ENCODE assay signal across 15 cellular contexts in genomic region chr5:172407241-172407691, GRCh38. TPM values are rescaled to one million over a fixed set of nuclear protein-coding genes. Genes with fewer than 3 reads are reported as not detected.
A peak's percentile ranks its signal among the peaks of the same experiment; 100 is the strongest.
DNase-seq lines count a peak whose midpoint lies in the region; ATAC-seq and TF ChIP-seq lines count a peak whose summit lies in the region.
"Had no signal": no experiment of that assay in that cellular context is flagged by ENCODE, and none has a peak within 500 bp of the region (broad histone marks: within the 10 kb centered on the region; RNA-seq: fewer than 3 reads in every experiment).

No MANE protein-coding gene starts in this region.

- no peaks in the 10 kb centered on the region for H3K9me3 Mint-ChIP-seq in neural progenitor cell
- H3K9me3 Mint-ChIP-seq: activated CD4-positive, alpha-beta memory T cell treated with anti-CD3 and anti-CD28 coated beads for 36 hours had no signal

- H3K79me2 ChIP-seq in ACC112 (ENCODE audit: control insufficient read depth, insufficient read depth, low read length, unreplicated experiment) (peaks cover 16% of the 10 kb centered on the region), SK-N-SH (ENCODE audit: insufficient read depth) (peaks cover 24% of the 10 kb centered on the region), neural progenitor cell (ENCODE audit: low read depth) (peaks cover 5% of the 10 kb centered on the region)

- H3K9ac ChIP-seq in SK-N-SH (no peak overlapping the region), neural progenitor cell (no peak overlapping the region)

- TF ChIP-seq POLR2A in spleen (IDR thresholded peaks at IDR 0.05): no peak

- H3K9me3 ChIP-seq in SK-N-SH (no peaks in the 10 kb centered on the region), neural progenitor cell (ENCODE audit: low read depth) (no peaks in the 10 kb centered on the region), spleen (no peaks in the 10 kb centered on the region)

- no peaks in the 10 kb centered on the region for H3K27me3 Mint-ChIP-seq in neural progenitor cell (ENCODE audit: insufficient read depth, low read depth)

- H3K4me3 ChIP-seq in ACC112 (ENCODE audit: low read depth, low read length) (no peak overlapping the region), SK-N-SH (ENCODE audit: low read depth in 2 of 2, low read length in 1 of 2) (no peak overlapping the region), neural progenitor cell (no peak overlapping the region), spleen (no peak overlapping the region)

- no peaks in the 10 kb centered on the region for H3K9me2 ChIP-seq in SK-N-SH

- H3K4me3 Mint-ChIP-seq in neural progenitor cell: no peak overlapping the region
- H3K4me3 Mint-ChIP-seq: activated CD4-positive, alpha-beta memory T cell treated with anti-CD3 and anti-CD28 coated beads for 36 hours had no signal

- CTCF ChIA-PET in SK-N-SH (lab: Yijun Ruan, JAX): interaction anchor here (3.6 kb wide), 1 partner anchor 45 kb away, joined by 19 read pairs; no protein-coding TSS in a partner anchor

- no peak for TF ChIP-seq RAD21 in SK-N-SH (IDR thresholded peaks at IDR 0.05; ENCODE audit: low read length)

- POLR2A ChIA-PET in SK-N-SH (lab: Yijun Ruan, JAX): no interaction called here

- H3K4me1 Mint-ChIP-seq in neural progenitor cell: peaks cover 40% of the 10 kb centered on the region

- 82% methylated on average over 3 of the region's 3 CpGs for WGBS in SK-N-SH (ENCODE audit: low lambda C conversion rate)
- WGBS in spleen, 5 donors: 61 to 75% (median 74%) methylated on average over 3 of the region's 3 CpGs

- peaks cover 38% of the 10 kb centered on the region for H4K20me1 ChIP-seq in SK-N-SH (ENCODE audit: insufficient read depth)
- peaks cover 52% of the 10 kb centered on the region for H4K20me1 ChIP-seq in neural progenitor cell (ENCODE audit: low read depth)

- H3K36me3 Mint-ChIP-seq in neural progenitor cell: peaks cover 18% of the 10 kb centered on the region
- H3K36me3 Mint-ChIP-seq: activated CD4-positive, alpha-beta memory T cell treated with anti-CD3 and anti-CD28 coated beads for 36 hours had no signal

- DNase-seq in SK-N-SH (no peak), fibroblast of gingiva (ENCODE audit: low read depth) (peak; percentile 25), neural progenitor cell (ENCODE audit: low spot score) (no peak), HPDE6-E6E7 (ENCODE audit: extremely low spot score) (no peak), spleen (no peak)
- DNase-seq in effector CD4-positive, alpha-beta T cell: no peak
- DNase-seq: activated CD4-positive, alpha-beta memory T cell treated with anti-CD3 and anti-CD28 coated beads for 36 hours; activated gamma-delta T cell; cerebellar nuclear complex; kidney; NCI-H345; stimulated activated CD4-positive, alpha-beta T cell treated with anti-CD3 and anti-CD28 coated beads, Interleukin-12 subunit alpha, Interleukin-12 subunit beta, amount 100 ng/mL, for 4 hours had no signal

- H3K4me1 ChIP-seq in ACC112 (ENCODE audit: control insufficient read depth, insufficient read depth, low read length, unreplicated experiment): peaks cover 54% of the 10 kb centered on the region
- H3K4me1 ChIP-seq in SK-N-SH (ENCODE audit: control insufficient read depth in 1 of 2, insufficient read depth in 2 of 2, low read depth in 1 of 2, low read length in 1 of 2): peaks cover 11 to 15% of the 10 kb centered on the region in 2 experiments; a peak in 2 of 4 replicates
- peaks cover 13% of the 10 kb centered on the region for H3K4me1 ChIP-seq in neural progenitor cell
- H3K4me1 ChIP-seq in spleen: peaks cover 0 to 47% (median 10%) of the 10 kb centered on the region in 6 donors

- H3K27ac ChIP-seq in ACC112 (ENCODE audit: low read depth, low read length) (peak overlapping the region; percentile 74), SK-N-SH (ENCODE audit: low read depth in 2 of 2, low read length in 1 of 2) (peak overlapping the region in 1 of 2 experiments; percentile 8; a peak in 2 of 4 replicates), neural progenitor cell (no peak overlapping the region), spleen (no peak overlapping the region)
- H3K27ac ChIP-seq: foreskin keratinocyte had no signal

- intact Hi-C loops in spleen (cut with DNase I; ENCODE audit: low total_unique reads): no loop called here

- no peak for ATAC-seq in GM18909 (IDR thresholded peaks at IDR 0.05; ENCODE audit: poor library complexity, unreplicated experiment)

- peaks cover 28% of the 10 kb centered on the region for H3K36me3 ChIP-seq in ACC112 (ENCODE audit: insufficient read depth, low read length)
- peaks cover 32 to 38% of the 10 kb centered on the region in 2 experiments for H3K36me3 ChIP-seq in SK-N-SH (replicated peaks in 1 of 2; ENCODE audit: control insufficient read depth in 1 of 2, insufficient read depth in 2 of 2, low read length in 1 of 2)
- no peaks in the 10 kb centered on the region for H3K36me3 ChIP-seq in neural progenitor cell
- H3K36me3 ChIP-seq in spleen: peaks cover 0 to 9% (median 0%) of the 10 kb centered on the region in 6 donors

- H2AFZ ChIP-seq in ACC112 (ENCODE audit: low read length, unreplicated experiment) (no peak overlapping the region), SK-N-SH (ENCODE audit: low read depth) (no peak overlapping the region), neural progenitor cell (replicated peaks) (no peak overlapping the region)

- no peak for TF ChIP-seq EP300 in SK-N-SH (IDR thresholded peaks at IDR 0.05; ENCODE audit: borderline replicate concordance in 1 of 2, low read depth in 1 of 2, low read length in 1 of 2)

- H3K4me2 ChIP-seq in SK-N-SH: no peak overlapping the region
- H3K4me2 ChIP-seq in neural progenitor cell: no peak overlapping the region

- TF ChIP-seq CTCF in SK-N-SH (IDR thresholded peaks at IDR 0.05) (no peak), neural progenitor cell (IDR thresholded peaks at IDR 0.05) (no peak), spleen (IDR thresholded peaks at IDR 0.05 in 8 of 11, conservative IDR thresholded peaks at IDR 0.05 in 3 of 11) (no peak)

- H3K27ac Mint-ChIP-seq in neural progenitor cell: peak overlapping the region; percentile 47
- H3K27ac Mint-ChIP-seq: activated CD4-positive, alpha-beta memory T cell treated with anti-CD3 and anti-CD28 coated beads for 36 hours had no signal

- H3K27me3 ChIP-seq in ACC112 (ENCODE audit: insufficient read depth, low read length): no peaks in the 10 kb centered on the region
- no peaks in the 10 kb centered on the region for H3K27me3 ChIP-seq in SK-N-SH (ENCODE audit: insufficient read depth)
- H3K27me3 ChIP-seq in neural progenitor cell: no peaks in the 10 kb centered on the region
- H3K27me3 ChIP-seq in spleen (replicated peaks in 1 of 7): peaks cover 0 to 14% (median 0%) of the 10 kb centered on the region in 7 donors
- H3K27me3 ChIP-seq: foreskin keratinocyte had no signal

- H3F3A ChIP-seq in SK-N-SH (replicated peaks; ENCODE audit: insufficient read depth) (peaks cover 10% of the 10 kb centered on the region), neural progenitor cell (ENCODE audit: low read depth) (no peaks in the 10 kb centered on the region)

TF ChIP-seq in SK-N-SH, 30 proteins besides CTCF, POLR2A, EP300 and RAD21:
- no peak for TF ChIP-seq EZH2phosphoT487 (IDR thresholded peaks at IDR 0.05; ENCODE audit: borderline replicate concordance, low read depth)
- no peak for TF ChIP-seq MAX (IDR thresholded peaks at IDR 0.05; ENCODE audit: low read depth)
- TF ChIP-seq MEF2A (IDR thresholded peaks at IDR 0.05; ENCODE audit: borderline replicate concordance, low read depth): no peak
- no peak for TF ChIP-seq USF1 (IDR thresholded peaks at IDR 0.05; ENCODE audit: borderline replicate concordance, low read depth)
- TF ChIP-seq, protein P1, sequence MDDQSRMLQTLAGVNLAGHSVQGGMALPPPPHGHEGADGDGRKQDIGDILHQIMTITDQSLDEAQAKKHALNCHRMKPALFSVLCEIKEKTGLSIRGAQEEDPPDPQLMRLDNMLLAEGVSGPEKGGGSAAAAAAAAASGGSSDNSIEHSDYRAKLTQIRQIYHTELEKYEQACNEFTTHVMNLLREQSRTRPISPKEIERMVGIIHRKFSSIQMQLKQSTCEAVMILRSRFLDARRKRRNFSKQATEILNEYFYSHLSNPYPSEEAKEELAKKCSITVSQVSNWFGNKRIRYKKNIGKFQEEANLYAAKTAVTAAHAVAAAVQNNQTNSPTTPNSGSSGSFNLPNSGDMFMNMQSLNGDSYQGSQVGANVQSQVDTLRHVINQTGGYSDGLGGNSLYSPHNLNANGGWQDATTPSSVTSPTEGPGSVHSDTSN (IDR thresholded peaks at IDR 0.05): no peak
- TF ChIP-seq RFX5 (IDR thresholded peaks at IDR 0.05; ENCODE audit: low read length): peak; percentile 41; the same call in 1 of the 2 replicates
TF ChIP-seq in SK-N-SH: peak in this region for 1.

RNA-seq across cellular contexts. Expression of gene SH3PXD2B, which starts 47.1 kb away (rescaled TPM):
- 15.0 and 15.7 TPM in 2 replicates for polyA plus RNA-seq in SK-N-SH (2012; rRNA removed)
- 8.5 and 12.1 TPM in 2 replicates for polyA plus RNA-seq in SK-N-SH (2012; cell fraction: cytosol; rRNA removed)
- polyA plus RNA-seq in SK-N-SH (2012; cell fraction: nucleus; rRNA removed): 15.1 and 22.9 TPM in 2 replicates
- 27.3 and 46.3 TPM in 2 replicates for total RNA-seq in neural progenitor cell (ENCODE audit: low replicate concordance)
- total RNA-seq in spleen: 10 to 100 TPM in 5 of 7 donors, 1 to 10 TPM in 2; 5.2 to 31.8 (median 19.8) TPM
- polyA plus RNA-seq in spleen: 1 to 10 TPM; 2.0 to 2.7 (median 2.4) TPM
